ENCODE assay signal across 9 cellular contexts in the genomic region with DNA sequence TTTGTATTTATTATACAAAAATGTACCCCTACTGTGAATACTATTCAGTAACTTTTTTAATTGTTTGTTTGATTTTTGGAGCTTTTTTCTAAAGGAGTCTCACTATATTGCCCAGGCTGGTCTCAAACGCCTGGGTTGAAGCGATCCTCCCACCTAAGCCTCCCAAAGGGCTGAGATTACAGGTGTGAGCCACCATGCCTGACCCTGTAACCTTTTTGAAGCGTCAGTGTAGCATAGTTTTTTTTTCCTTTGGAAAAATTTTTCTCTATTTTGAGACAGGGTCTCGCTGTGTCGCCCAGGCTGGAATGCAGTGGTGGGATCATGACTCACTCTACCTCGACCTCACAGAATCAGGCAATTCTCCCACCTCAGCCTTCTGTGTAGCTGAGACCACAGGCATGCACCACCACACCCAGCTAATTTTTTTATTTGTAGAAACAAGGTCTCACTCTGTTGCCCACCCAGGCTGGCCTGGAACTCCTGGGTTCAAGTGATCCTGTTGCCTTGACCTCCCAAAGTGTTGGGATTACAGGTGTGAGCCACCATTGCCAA. TPM values are rescaled to one million over a fixed set of nuclear protein-coding genes. Genes with fewer than 3 reads are reported as not detected.
DNase-seq lines count a peak whose midpoint lies in the region; ATAC-seq and TF ChIP-seq lines count a peak whose summit lies in the region.
"Had no signal": no experiment of that assay in that cellular context is flagged by ENCODE, and none has a peak within 500 bp of the region (broad histone marks: within the 10 kb centered on the region; RNA-seq: fewer than 3 reads in every experiment).

No MANE protein-coding gene starts in this region.

- TF ChIP-seq CTCF in cardiac muscle cell (IDR thresholded peaks at IDR 0.05; ENCODE audit: low read depth, low read length) (no peak), tibial artery (IDR thresholded peaks at IDR 0.05) (no peak), omental fat pad (IDR thresholded peaks at IDR 0.05) (no peak)

- H3K36me3 ChIP-seq in cardiac muscle cell, result no peaks in the 10 kb centered on the region
- H3K36me3 ChIP-seq in tibial artery, result peaks cover 0 to 8% (median 0%) of the 10 kb centered on the region in 3 donors

- H3K36me3 Mint-ChIP-seq in activated CD8-positive, alpha-beta T cell treated with anti-CD3 and anti-CD28 coated beads, Interleukin-2, amount 10 ng/mL, durations not matched to agents 7 days and 5 days (ENCODE audit: low read depth), result peaks cover 40% of the 10 kb centered on the region
- no peaks in the 10 kb centered on the region for H3K36me3 Mint-ChIP-seq in immature natural killer cell

- H3K27ac Mint-ChIP-seq in activated CD8-positive, alpha-beta T cell treated with anti-CD3 and anti-CD28 coated beads, Interleukin-2, amount 10 ng/mL, durations not matched to agents 7 days and 5 days, result no peak overlapping the region
- peak overlapping the region; percentile 48 to 78 (median 69) for H3K27ac Mint-ChIP-seq in immature natural killer cell

- POLR2A ChIA-PET in activated CD8-positive, alpha-beta T cell treated with anti-CD3 and anti-CD28 coated beads, Interleukin-2, amount 10 ng/mL, durations not matched to agents 7 days and 5 days (lab: Charles Lee), result interaction anchor here (1.1 kb wide), 1 partner anchor 62 kb away, joined by 3 read pairs; a partner anchor contains a TSS

- H3K27ac ChIP-seq in cardiac muscle cell, result peak overlapping the region; percentile 98
- H3K27ac ChIP-seq in tibial artery, result no peak overlapping the region

- no peaks in the 10 kb centered on the region for H3K27me3 ChIP-seq in cardiac muscle cell
- H3K27me3 ChIP-seq in tibial artery, result no peaks in the 10 kb centered on the region

- ATAC-seq in Right ventricle myocardium superior (ENCODE audit: poor library complexity) (no peak), omental fat pad (ENCODE audit: low FRiP score) (no peak), GM18517 (IDR thresholded peaks at IDR 0.05; ENCODE audit: unreplicated experiment) (no peak)
- ATAC-seq in activated CD8-positive, alpha-beta T cell treated with anti-CD3 and anti-CD28 coated beads, Interleukin-2, amount 10 ng/mL, durations not matched to agents 7 days and 5 days, result no peak

- H3K4me3 Mint-ChIP-seq in activated CD8-positive, alpha-beta T cell treated with anti-CD3 and anti-CD28 coated beads, Interleukin-2, amount 10 ng/mL, durations not matched to agents 7 days and 5 days, result peak overlapping the region; percentile 82
- peak overlapping the region; percentile 53 to 95 (median 57) for H3K4me3 Mint-ChIP-seq in immature natural killer cell

- DNase-seq in cardiac muscle cell (ENCODE audit: low read depth in 1 of 2, low spot score in 1 of 2) (no peak), Right ventricle myocardium superior (no peak), immature natural killer cell (no peak), tibial artery (no peak), omental fat pad (ENCODE audit: low spot score) (no peak), NCI-H2196 (lab: John Stamatoyannopoulos, UW; ENCODE audit: unreplicated experiment) (no peak)
- no peak for DNase-seq in activated CD8-positive, alpha-beta T cell treated with anti-CD3 and anti-CD28 coated beads, Interleukin-2, amount 10 ng/mL, durations not matched to agents 7 days and 5 days
- DNase-seq: NCI-H1105 treated with DMSO at 0.1 percent for 48 hours had no signal

- no peaks in the 10 kb centered on the region for H3K9me3 Mint-ChIP-seq in activated CD8-positive, alpha-beta T cell treated with anti-CD3 and anti-CD28 coated beads, Interleukin-2, amount 10 ng/mL, durations not matched to agents 7 days and 5 days (ENCODE audit: insufficient read depth)
- no peaks in the 10 kb centered on the region for H3K9me3 Mint-ChIP-seq in immature natural killer cell

- H3K4me3 ChIP-seq in cardiac muscle cell, result peak overlapping the region; percentile 92
- peak overlapping the region; percentile 77 to 95 for H3K4me3 ChIP-seq in tibial artery

- CTCF ChIA-PET in activated CD8-positive, alpha-beta T cell treated with anti-CD3 and anti-CD28 coated beads, Interleukin-2, amount 10 ng/mL, durations not matched to agents 7 days and 5 days (lab: Charles Lee), result interaction anchor here (0.8 to 1.3 kb wide), 2 partner anchors 15 to 107 kb away, joined by 3 to 5 read pairs; no protein-coding TSS in a partner anchor

- intact Hi-C loops in Right ventricle myocardium superior (cut with DNase I) (no loop called here), tibial artery (cut with DNase I; ENCODE audit: low total_unique reads) (no loop called here)

- H3K4me1 Mint-ChIP-seq in activated CD8-positive, alpha-beta T cell treated with anti-CD3 and anti-CD28 coated beads, Interleukin-2, amount 10 ng/mL, durations not matched to agents 7 days and 5 days (ENCODE audit: low read depth), result peaks cover 70% of the 10 kb centered on the region
- H3K4me1 Mint-ChIP-seq in immature natural killer cell, result peaks cover 64 to 73% of the 10 kb centered on the region in 2 donors

- H3K4me1 ChIP-seq in cardiac muscle cell (ENCODE audit: low read depth) (peaks cover 23% of the 10 kb centered on the region), tibial artery (peaks cover 0 to 46% (median 20%) of the 10 kb centered on the region in 4 donors)

- no peaks in the 10 kb centered on the region for H3K9me3 ChIP-seq in cardiac muscle cell (ENCODE audit: low read depth)
- no peaks in the 10 kb centered on the region for H3K9me3 ChIP-seq in tibial artery

- no peaks in the 10 kb centered on the region for H3K27me3 Mint-ChIP-seq in activated CD8-positive, alpha-beta T cell treated with anti-CD3 and anti-CD28 coated beads, Interleukin-2, amount 10 ng/mL, durations not matched to agents 7 days and 5 days (ENCODE audit: low read depth)
- peaks cover 8 to 16% (median 8%) of the 10 kb centered on the region in 3 donors for H3K27me3 Mint-ChIP-seq in immature natural killer cell (ENCODE audit: low read depth in 3 of 3)

RNA-seq across cellular contexts. Expression of a gene that starts 2.0 kb away (rescaled TPM):
- 20.6 and 46.5 TPM in 2 replicates for total RNA-seq in cardiac muscle cell
- polyA plus RNA-seq in cardiac muscle cell, result 13.2 and 22.8 TPM in 2 replicates
- total RNA-seq in Right ventricle myocardium superior, result 4.1 TPM
- total RNA-seq in activated CD8-positive, alpha-beta T cell treated with anti-CD3 and anti-CD28 coated beads, Interleukin-2, amount 10 ng/mL, durations not matched to agents 7 days and 5 days, result 10 to 100 TPM; 25.4 to 31.6 TPM
- 10 to 100 TPM; 38.4 to 52.9 (median 38.9) TPM for polyA plus RNA-seq in immature natural killer cell
- total RNA-seq in omental fat pad, result 10 to 100 TPM in 3 of 4 donors, 1 to 10 TPM in 1; 9.7 to 41.7 (median 20.4) TPM
